ENCODE assay signal across 17 cellular contexts in genomic region chr10:52172581-52172980, GRCh38.
DNase-seq lines count a peak whose midpoint lies in the region; ATAC-seq and TF ChIP-seq lines count a peak whose summit lies in the region.
"Had no signal": no experiment of that assay in that cellular context is flagged by ENCODE, and none has a peak within 500 bp of the region (broad histone marks: within the 10 kb centered on the region; RNA-seq: fewer than 3 reads in every experiment).

No MANE protein-coding gene starts in this region.

- H3K36me3 ChIP-seq in mesendoderm (ENCODE audit: control insufficient read depth, insufficient read depth, low read length) (no peaks in the 10 kb centered on the region), vagina (no peaks in the 10 kb centered on the region)
- H3K36me3 ChIP-seq: esophagus muscularis mucosa, HAP-1 had no signal

- no peak overlapping the region for H3K4me3 ChIP-seq in cardiac fibroblast (replicated peaks in 1 of 2; ENCODE audit: low read depth in 2 of 2, low read length in 2 of 2)
- H3K4me3 ChIP-seq in mesendoderm (ENCODE audit: low read length), result no peak overlapping the region
- no peak overlapping the region for H3K4me3 ChIP-seq in lower leg skin (ENCODE audit: low read depth, poor library complexity, severe bottlenecking)
- no peak overlapping the region for H3K4me3 ChIP-seq in vagina
- H3K4me3 ChIP-seq: coronary artery, esophagus muscularis mucosa, HAP-1 had no signal

- no peak overlapping the region for H3K9ac ChIP-seq in mesendoderm (ENCODE audit: low read length)

- peak; percentile 19 for TF ChIP-seq CTCF in cardiac fibroblast (IDR thresholded peaks at IDR 0.05; ENCODE audit: low read depth, low read length)
- TF ChIP-seq CTCF in lower leg skin (IDR thresholded peaks at IDR 0.05), result no peak
- TF ChIP-seq CTCF in vagina (IDR thresholded peaks at IDR 0.05), result no peak

- H3K9me3 ChIP-seq in vagina, result no peaks in the 10 kb centered on the region
- H3K9me3 ChIP-seq: HAP-1 had no signal

- H2BK15ac ChIP-seq in mesendoderm (replicated peaks; ENCODE audit: low read depth), result no peak overlapping the region

- H3K23ac ChIP-seq in mesendoderm (ENCODE audit: low read length), result no peak overlapping the region

- TF ChIP-seq POLR2A in lower leg skin (IDR thresholded peaks at IDR 0.05), result no peak
- TF ChIP-seq POLR2A in vagina (IDR thresholded peaks at IDR 0.05), result no peak

- H3K4ac ChIP-seq in mesendoderm (ENCODE audit: low read depth, low read length), result no peak overlapping the region

- WGBS in mesendoderm (ENCODE audit: extremely low coverage, insufficient coverage, low lambda C conversion rate), result no CpG with 5 or more reads among the region's 1 CpG
- 76 to 90% methylated on average over 1 of the region's 1 CpG for whole genome bisulfite sequencing in lower leg skin, 2 donors

- no peaks in the 10 kb centered on the region for H3K4me1 ChIP-seq in mesendoderm (ENCODE audit: control insufficient read depth, low read depth, low read length)
- H3K4me1 ChIP-seq in vagina, result no peaks in the 10 kb centered on the region
- H3K4me1 ChIP-seq: esophagus muscularis mucosa, HAP-1 had no signal

- peak overlapping the region; percentile 76 for H4K8ac ChIP-seq in mesendoderm (ENCODE audit: low read depth, low read length)

- no peak overlapping the region for H3K27ac ChIP-seq in mesendoderm (ENCODE audit: low read depth, low read length)
- no peak overlapping the region for H3K27ac ChIP-seq in vagina
- H3K27ac ChIP-seq: coronary artery, esophagus muscularis mucosa had no signal

- H2AK5ac ChIP-seq in mesendoderm (ENCODE audit: low read length), result no peak overlapping the region

- no peaks in the 10 kb centered on the region for H3K79me1 ChIP-seq in mesendoderm (ENCODE audit: low read length)

- no peak overlapping the region for H2BK120ac ChIP-seq in mesendoderm (ENCODE audit: low read depth, low read length)

- H4K5ac ChIP-seq in mesendoderm (ENCODE audit: low read length), result no peak overlapping the region

- no peak overlapping the region for H2BK5ac ChIP-seq in mesendoderm (ENCODE audit: low read length)

- no peaks in the 10 kb centered on the region for H3K27me3 ChIP-seq in mesendoderm (ENCODE audit: insufficient read depth, low read length, poor library complexity)
- no peaks in the 10 kb centered on the region for H3K27me3 ChIP-seq in vagina
- H3K27me3 ChIP-seq: esophagus muscularis mucosa had no signal

- no peak for ATAC-seq in GM21737 (IDR thresholded peaks at IDR 0.05; ENCODE audit: unreplicated experiment)
- ATAC-seq: activated naive CD4-positive, alpha-beta T cell treated with anti-CD3 and anti-CD28 coated beads, Interleukin-2, amount 50 U/mL, for 72 hours had no signal

- DNase-seq in Daoy (ENCODE audit: low read depth), result peak; percentile 2
- peak; percentile 46 to 55 for DNase-seq in Kasumi-1 (lab: John Stamatoyannopoulos, UW)
- DNase-seq in cardiac fibroblast (ENCODE audit: low read depth in 2 of 2), result peak; percentile 15 to 41
- peak; percentile 66 for DNase-seq in mesendoderm
- no peak for DNase-seq in lower leg skin (ENCODE audit: low spot score in 2 of 2)
- DNase-seq in NCI-H2029 treated with DMSO at 0.1 percent for 48 hours (lab: John Stamatoyannopoulos, UW), result no peak
- no peak for DNase-seq in vagina (ENCODE audit: extremely low spot score in 2 of 2)
- DNase-seq: NCI-H1105 treated with DMSO at 0.1 percent for 48 hours; NCI-H524 treated with DMSO at 0.1 percent for 48 hours; SHP77; stimulated activated CD4-positive, alpha-beta T cell treated with anti-CD3 and anti-CD28 coated beads, Interleukin-4, amount 100 ng/mL, for 4 hours; stimulated activated naive CD4-positive, alpha-beta T cell had no signal

- intact Hi-C loops in lower leg skin (cut with DNase I; ENCODE audit: low total_unique reads) (no loop called here), vagina (cut with DNase I) (no loop called here)

- no peaks in the 10 kb centered on the region for H3K79me2 ChIP-seq in mesendoderm (ENCODE audit: control insufficient read depth, insufficient read depth, low read length)

- H3K56ac ChIP-seq in mesendoderm (ENCODE audit: low read length), result no peak overlapping the region

- H3K18ac ChIP-seq in mesendoderm (ENCODE audit: low read length), result no peak overlapping the region

- no peak overlapping the region for H3K4me2 ChIP-seq in mesendoderm (ENCODE audit: low read length)

Comparison
In these comparisons a context has a peak if more than half of its experiments do, and no peak if none do; other contexts are left out.
1. DNase-seq: peak in Daoy (single experiment), Kasumi-1 (2 of 2), cardiac fibroblast (2 of 2) and mesendoderm (single experiment); none in lower leg skin (0 of 2), NCI-H2029 treated with DMSO at 0.1 percent for 48 hours (single experiment) and vagina (0 of 2).